Comparison of ENCODE assay signal across 15 cellular contexts in the genomic region with DNA sequence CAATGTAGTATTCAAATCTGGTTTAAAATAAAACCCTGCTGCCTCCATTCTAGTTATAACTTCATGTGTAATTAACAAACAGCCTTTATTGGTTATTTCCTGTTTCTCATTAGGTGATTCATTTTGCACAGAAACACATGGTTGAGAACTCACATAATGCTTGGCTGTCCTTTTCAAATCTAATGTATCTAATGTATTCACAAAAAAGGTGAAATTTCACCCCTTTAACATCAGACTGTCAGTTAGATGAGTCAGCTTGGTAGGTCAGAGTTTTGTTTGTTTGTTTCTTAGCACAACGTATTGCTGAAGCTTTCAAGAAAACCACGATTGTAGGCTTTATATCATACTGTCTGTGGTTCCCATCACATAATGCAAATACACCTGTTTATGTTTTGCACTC.
"Had no signal": no experiment of that assay in that cellular context is flagged by ENCODE, and none has a peak within 500 bp of the region (broad histone marks: within the 10 kb centered on the region; RNA-seq: fewer than 3 reads in every experiment).

No MANE protein-coding gene starts in this region.

- H3K4me1 ChIP-seq: foreskin keratinocyte had no signal

- H3K27ac Mint-ChIP-seq: nephron had no signal

- H3K36me3 ChIP-seq: transverse colon had no signal

- DNase-seq: activated CD4-positive, alpha-beta T cell treated with anti-CD3 and anti-CD28 coated beads, Interleukin-2, amount 50 U/mL, for 48 hours; activated CD4-positive, CD25-positive, alpha-beta regulatory T cell treated with anti-CD3 and anti-CD28 coated beads, Interleukin-2, amount 50 U/mL, for 72 hours; activated naive CD4-positive, alpha-beta T cell treated with anti-CD3 and anti-CD28 coated beads, Interleukin-2, amount 50 U/mL, for 16 hours; activated T-cell treated with anti-CD3 and anti-CD28 coated beads, Interleukin-2, amount 50 U/mL, for 1 hour; effector CD4-positive, alpha-beta T cell; esophagus squamous epithelium; foreskin keratinocyte; right cardiac atrium; stimulated activated naive CD8-positive, alpha-beta T cell treated with anti-CD3 and anti-CD28 coated beads, Interleukin-15, Interleukin-2, amounts not matched to agents 100 U/mL and 50 U/mL, for 24 hours; T-helper 1 cell; T1000; transverse colon had no signal

- H3K4me3 Mint-ChIP-seq: nephron had no signal

- ATAC-seq: foreskin keratinocyte; right cardiac atrium; stimulated activated naive CD8-positive, alpha-beta T cell treated with anti-CD3 and anti-CD28 coated beads, Interleukin-15, Interleukin-2, amounts not matched to agents 100 U/mL and 50 U/mL, for 24 hours had no signal

- H3K27me3 ChIP-seq: esophagus squamous epithelium, foreskin keratinocyte, transverse colon had no signal

- H3K4me3 ChIP-seq: coronary artery, esophagus squamous epithelium, skin epidermis, transverse colon had no signal

- H3K9me3 ChIP-seq: esophagus squamous epithelium, transverse colon had no signal

- H3K27ac ChIP-seq: coronary artery, esophagus squamous epithelium, foreskin keratinocyte, skin epidermis, transverse colon had no signal
